In the genomic region with DNA sequence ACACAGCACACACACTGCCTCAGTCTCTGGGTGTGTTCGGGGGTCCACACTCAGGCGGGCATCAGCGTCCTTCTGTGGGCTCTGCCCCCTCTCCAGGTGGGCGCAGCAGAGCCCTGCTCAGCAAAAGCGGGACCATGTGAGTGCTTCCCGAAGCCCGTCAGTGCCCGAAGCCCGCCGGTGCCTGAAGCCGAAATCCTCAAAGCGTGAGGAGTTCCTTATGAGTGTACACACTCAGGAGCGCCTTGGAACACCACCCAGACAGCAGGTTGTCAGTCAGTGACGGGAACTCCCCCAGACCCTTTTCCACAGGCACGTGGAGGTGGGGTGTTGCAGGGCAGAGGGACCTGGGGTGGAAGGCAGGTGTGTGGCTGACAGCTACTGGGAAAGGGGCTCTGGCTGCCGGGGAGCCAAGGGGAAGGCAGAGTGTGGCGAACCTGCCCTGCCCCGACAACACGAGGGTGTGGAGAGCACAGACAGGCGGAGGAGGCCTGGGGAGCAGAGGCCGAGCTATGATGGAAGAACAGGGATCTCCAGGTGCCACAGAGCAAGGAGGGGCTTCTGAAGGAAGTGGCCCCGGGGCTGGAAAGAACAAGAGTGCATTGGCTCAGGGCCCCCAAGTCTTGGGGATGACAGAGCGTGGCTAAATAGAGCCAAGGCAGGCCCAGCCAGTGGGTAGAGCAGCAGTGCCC, we compare ENCODE assay signal across 25 cellular contexts.
"Had no signal": no experiment of that assay in that cellular context is flagged by ENCODE, and none has a peak within 500 bp of the region (broad histone marks: within the 10 kb centered on the region; RNA-seq: fewer than 3 reads in every experiment).

No MANE protein-coding gene starts in this region.

- H3K9me3 Mint-ChIP-seq: activated naive CD4-positive, alpha-beta T cell treated with anti-CD3 and anti-CD28 coated beads, Interleukin-2, amount 50 U/mL, for 24 hours; activated T-helper 1 cell treated with anti-CD3 and anti-CD28 coated beads, Interleukin-12 subunit alpha, Interleukin-12 subunit beta, Interleukin-2, Interleukin-4 antibody, amounts not matched to agents 30 ng/mL and 10 ng/mL and 1 ng/mL, durations not matched to agents 14 hours and 24 hours and 36 hours; central memory CD8-positive, alpha-beta T cell; dendritic cell treated with granulocyte-macrophage colony-stimulating factor and Interleukin-4, amounts not matched to agents 40 ng/mL and 50 ng/mL, for 4 days; endodermal cell; nephron had no signal

- DNase-seq: activated CD4-positive, alpha-beta T cell treated with anti-CD3 and anti-CD28 coated beads, Interleukin-2, amount 50 U/mL, for 1 hour; activated CD4-positive, CD25-positive, alpha-beta regulatory T cell treated with anti-CD3 and anti-CD28 coated beads, Interleukin-2, amount 50 U/mL, for 72 hours; activated T-cell treated with anti-CD3 and anti-CD28 coated beads for 4 hours; anterior cingulate cortex; foreskin fibroblast; left ventricle myocardium inferior; pancreas; psoas muscle; stimulated activated CD8-positive, alpha-beta memory T cell treated with anti-CD3 and anti-CD28 coated beads, Interleukin-4, amount 100 ng/mL, for 48 hours; substantia nigra; T-helper 17 cell; T1000; thyroid gland; upper lobe of left lung had no signal

- H3K4me1 Mint-ChIP-seq: central memory CD8-positive, alpha-beta T cell; endodermal cell had no signal

- H3K27me3 Mint-ChIP-seq: activated naive CD4-positive, alpha-beta T cell treated with anti-CD3 and anti-CD28 coated beads, Interleukin-2, amount 50 U/mL, for 24 hours; central memory CD8-positive, alpha-beta T cell; dendritic cell treated with granulocyte-macrophage colony-stimulating factor and Interleukin-4, amounts not matched to agents 40 ng/mL and 50 ng/mL, for 4 days; T-helper 17 cell had no signal

- H3K4me3 Mint-ChIP-seq: activated naive CD4-positive, alpha-beta T cell treated with anti-CD3 and anti-CD28 coated beads, Interleukin-2, amount 50 U/mL, for 24 hours; activated T-helper 1 cell treated with anti-CD3 and anti-CD28 coated beads, Interleukin-12 subunit alpha, Interleukin-12 subunit beta, Interleukin-2, Interleukin-4 antibody, amounts not matched to agents 30 ng/mL and 10 ng/mL and 1 ng/mL, durations not matched to agents 14 hours and 24 hours and 36 hours; central memory CD8-positive, alpha-beta T cell; dendritic cell treated with granulocyte-macrophage colony-stimulating factor and Interleukin-4, amounts not matched to agents 40 ng/mL and 50 ng/mL, for 4 days; endodermal cell; nephron; T-helper 17 cell had no signal

- H3K27ac ChIP-seq: heart left ventricle, left ventricle myocardium inferior, pancreas, psoas muscle, thyroid gland, upper lobe of left lung, vagina had no signal

- H3K27me3 ChIP-seq: heart left ventricle, pancreas, thyroid gland, upper lobe of left lung, vagina had no signal

- H3K36me3 ChIP-seq: pancreas had no signal

- H3K27ac Mint-ChIP-seq: dendritic cell treated with granulocyte-macrophage colony-stimulating factor and Interleukin-4, amounts not matched to agents 40 ng/mL and 50 ng/mL, for 4 days; endodermal cell; nephron had no signal

- H3K4me3 ChIP-seq: heart left ventricle, left ventricle myocardium inferior, pancreas, psoas muscle, smooth muscle cell, thyroid gland, upper lobe of left lung, vagina had no signal

- H3K9me3 ChIP-seq: heart left ventricle, left ventricle myocardium inferior, pancreas, psoas muscle, thyroid gland, upper lobe of left lung, vagina had no signal

- H3K4me2 ChIP-seq: smooth muscle cell had no signal

- H3K4me1 ChIP-seq: pancreas, thyroid gland, upper lobe of left lung had no signal

- ATAC-seq: esophagus mucosa, heart left ventricle, pancreas, psoas muscle, SK-N-SH treated with all-trans-retinoic acid at 6 μM for 48 hours, T-helper 17 cell had no signal
